ENCODE assay signal across 11 cellular contexts in the genomic region with DNA sequence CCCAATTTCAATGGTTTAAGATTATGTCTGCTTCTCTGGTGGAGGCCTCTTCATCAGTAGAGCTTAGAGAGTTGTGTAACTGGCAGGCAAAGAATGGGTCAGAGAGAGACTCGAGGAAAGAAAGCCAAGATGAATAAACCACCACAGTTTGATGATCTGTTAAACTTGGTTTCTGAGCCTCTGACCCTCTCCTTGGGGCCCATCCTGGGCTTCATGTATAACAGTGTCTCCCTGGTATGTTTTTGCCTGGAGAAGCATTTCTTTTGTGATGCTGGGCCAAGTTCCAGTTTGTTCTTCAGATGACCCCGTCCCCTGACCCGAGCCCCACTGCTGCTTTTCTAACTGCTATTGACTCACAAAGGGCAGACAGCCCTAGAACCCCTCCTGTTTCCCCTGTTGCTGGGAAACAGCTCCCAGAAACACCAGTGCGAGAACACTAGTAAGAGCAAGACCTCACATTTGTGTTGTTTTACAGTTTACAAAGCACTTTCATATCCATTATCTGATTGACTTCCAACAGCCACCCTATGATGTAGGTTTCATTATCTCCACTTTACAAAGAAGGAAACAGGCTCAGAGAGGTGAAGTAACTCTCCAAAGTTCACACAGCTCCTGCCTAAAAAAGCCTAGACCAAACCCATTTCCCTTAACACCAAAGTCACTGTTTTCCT. TPM values are rescaled to one million over a fixed set of nuclear protein-coding genes. Genes with fewer than 3 reads are reported as not detected.
DNase-seq lines count a peak whose midpoint lies in the region; ATAC-seq and TF ChIP-seq lines count a peak whose summit lies in the region.
"Had no signal": no experiment of that assay in that cellular context is flagged by ENCODE, and none has a peak within 500 bp of the region (broad histone marks: within the 10 kb centered on the region; RNA-seq: fewer than 3 reads in every experiment).

No MANE protein-coding gene starts in this region.

- no peak for TF ChIP-seq POLR2A in GM18505 (IDR thresholded peaks at IDR 0.05; ENCODE audit: borderline replicate concordance, extremely low read depth, insufficient read depth, insufficient read length)

- peak overlapping the region; percentile 39 for H3K27ac ChIP-seq in duodenal mucosa (ENCODE audit: low read depth, low read length)
- H3K27ac ChIP-seq: C4-2B had no signal

- TF ChIP-seq CTCF in GM12865 (IDR thresholded peaks at IDR 0.05; ENCODE audit: insufficient read depth, low read depth, low read length, missing control alignments) (no peak), progenitor cell of endocrine pancreas (IDR thresholded peaks at IDR 0.05; ENCODE audit: unreplicated experiment) (no peak), GM13976 (IDR thresholded peaks at IDR 0.05; ENCODE audit: borderline replicate concordance, control extremely low read depth, extremely low read depth, insufficient read depth, missing control alignments) (no peak)

- H3K27me3 Mint-ChIP-seq in activated CD4-positive, alpha-beta T cell treated with anti-CD3 and anti-CD28 coated beads, Interleukin-2, amount 10 ng/mL, durations not matched to agents 24 days and 14 days = no peaks in the 10 kb centered on the region
- H3K27me3 Mint-ChIP-seq in progenitor cell of endocrine pancreas = no peaks in the 10 kb centered on the region

- H3K36me3 Mint-ChIP-seq in activated CD4-positive, alpha-beta T cell treated with anti-CD3 and anti-CD28 coated beads, Interleukin-2, amount 10 ng/mL, durations not matched to agents 24 days and 14 days (ENCODE audit: low read depth) = peaks cover 96% of the 10 kb centered on the region
- H3K36me3 Mint-ChIP-seq in progenitor cell of endocrine pancreas (ENCODE audit: insufficient read depth) = no peaks in the 10 kb centered on the region

- no peak for ATAC-seq in GM18505 (IDR thresholded peaks at IDR 0.05; ENCODE audit: unreplicated experiment)

- H3K4me3 ChIP-seq in GM12865 (ENCODE audit: low read depth, low read length) (no peak overlapping the region), duodenal mucosa (ENCODE audit: low read depth in 1 of 2, low read length in 2 of 2) (no peak overlapping the region)

- H3K27me3 ChIP-seq in duodenal mucosa (ENCODE audit: control insufficient read depth in 1 of 2, insufficient read depth in 2 of 2, low read length in 2 of 2) = no peaks in the 10 kb centered on the region

- H3K36me3 ChIP-seq in duodenal mucosa (ENCODE audit: control insufficient read depth in 1 of 2, insufficient read depth in 2 of 2, low read length in 2 of 2) = peaks cover 0 to 3% of the 10 kb centered on the region in 2 donors

- H3K4me1 ChIP-seq in duodenal mucosa (ENCODE audit: control insufficient read depth in 1 of 2, insufficient read depth in 2 of 2, low read length in 2 of 2) = peaks cover 11 to 19% of the 10 kb centered on the region in 2 donors

- in situ Hi-C loops in GM13976 (cut with MboI; ENCODE audit: low sequenced_read_pairs, unreplicated experiment) = no loop called here

- peak; percentile 68 for DNase-seq in GM12865 (ENCODE audit: low read depth)
- DNase-seq in activated CD4-positive, alpha-beta T cell treated with anti-CD3 and anti-CD28 coated beads, Interleukin-2, amount 10 ng/mL, durations not matched to agents 24 days and 14 days = peak; percentile 92
- DNase-seq in progenitor cell of endocrine pancreas (ENCODE audit: low spot score, unreplicated experiment) = no peak
- DNase-seq in NK-92 treated with Interleukin-12 subunit alpha and Interleukin-12 subunit beta, amount 100 ng/mL, for 24 hours (lab: John Stamatoyannopoulos, UW) = no peak
- DNase-seq in GM13976 (ENCODE audit: low spot score) = no peak
- DNase-seq in COR-L47 (lab: John Stamatoyannopoulos, UW) = no peak
- DNase-seq: kidney, NCI-H1105 treated with DMSO at 0.1 percent for 48 hours had no signal

- intact Hi-C loops in activated CD4-positive, alpha-beta T cell treated with anti-CD3 and anti-CD28 coated beads, Interleukin-2, amount 10 ng/mL, durations not matched to agents 24 days and 14 days (cut with micrococcal nuclease) = loop anchor here (1.0 to 5.0 kb wide), 6 partner anchors 9 to 297 kb away; partner anchors contain the start of genes CD2, CD58 and TTF2

- peak overlapping the region; percentile 99 for H3K27ac Mint-ChIP-seq in activated CD4-positive, alpha-beta T cell treated with anti-CD3 and anti-CD28 coated beads, Interleukin-2, amount 10 ng/mL, durations not matched to agents 24 days and 14 days
- H3K27ac Mint-ChIP-seq in progenitor cell of endocrine pancreas = peak overlapping the region; percentile 61

- peaks cover 78% of the 10 kb centered on the region for H3K4me1 Mint-ChIP-seq in activated CD4-positive, alpha-beta T cell treated with anti-CD3 and anti-CD28 coated beads, Interleukin-2, amount 10 ng/mL, durations not matched to agents 24 days and 14 days
- H3K4me1 Mint-ChIP-seq in progenitor cell of endocrine pancreas (ENCODE audit: low read depth) = peaks cover 16% of the 10 kb centered on the region

- H3K9me3 ChIP-seq in duodenal mucosa (ENCODE audit: control insufficient read depth in 1 of 2, low read length in 2 of 2) = no peaks in the 10 kb centered on the region

- H3K4me3 Mint-ChIP-seq in activated CD4-positive, alpha-beta T cell treated with anti-CD3 and anti-CD28 coated beads, Interleukin-2, amount 10 ng/mL, durations not matched to agents 24 days and 14 days = peak overlapping the region; percentile 98
- no peak overlapping the region for H3K4me3 Mint-ChIP-seq in progenitor cell of endocrine pancreas (ENCODE audit: low read depth)

- H3K9me3 Mint-ChIP-seq in activated CD4-positive, alpha-beta T cell treated with anti-CD3 and anti-CD28 coated beads, Interleukin-2, amount 10 ng/mL, durations not matched to agents 24 days and 14 days = no peaks in the 10 kb centered on the region
- H3K9me3 Mint-ChIP-seq in progenitor cell of endocrine pancreas (ENCODE audit: low read depth) = no peaks in the 10 kb centered on the region

- H3K9ac ChIP-seq in duodenal mucosa (ENCODE audit: low read depth in 1 of 2, low read length in 2 of 2) = peak overlapping the region in 1 of 2 donors; percentile 22

RNA-seq across cellular contexts. Expression of gene CD2, which starts 9.0 kb away (rescaled TPM):
- total RNA-seq in activated CD4-positive, alpha-beta T cell treated with anti-CD3 and anti-CD28 coated beads, Interleukin-2, amount 10 ng/mL, durations not matched to agents 24 days and 14 days = 500 and 501 TPM in 2 replicates
- total RNA-seq in progenitor cell of endocrine pancreas = not detected in 2 replicates

Comparison
In these comparisons a context has a peak if more than half of its experiments do, and no peak if none do; other contexts are left out.
1. DNase-seq: peak in GM12865 (single experiment) and activated CD4-positive, alpha-beta T cell treated with anti-CD3 and anti-CD28 coated beads, Interleukin-2, amount 10 ng/mL, durations not matched to agents 24 days and 14 days (single experiment); none in progenitor cell of endocrine pancreas (single experiment), NK-92 treated with Interleukin-12 subunit alpha and Interleukin-12 subunit beta, amount 100 ng/mL, for 24 hours (single experiment), GM13976 (single experiment) and COR-L47 (single experiment).
2. RNA of gene CD2, which starts 9.0 kb away (total RNA-seq): 500 to 501 TPM in activated CD4-positive, alpha-beta T cell treated with anti-CD3 and anti-CD28 coated beads, Interleukin-2, amount 10 ng/mL, durations not matched to agents 24 days and 14 days; not detected in progenitor cell of endocrine pancreas; every median in the first group is over 100 times any median in the second.